In genomic region chr6:112355978-112356377, GRCh38 we compare ENCODE assay signal across 19 cellular contexts. TPM values are rescaled to one million over a fixed set of nuclear protein-coding genes. Genes with fewer than 3 reads are reported as not detected.
"Had no signal": no experiment of that assay in that cellular context is flagged by ENCODE, and none has a peak within 500 bp of the region (broad histone marks: within the 10 kb centered on the region; RNA-seq: fewer than 3 reads in every experiment).

No MANE protein-coding gene starts in this region.

RNA-seq across cellular contexts. Expression of gene RFPL4B, which starts 8.8 kb away (rescaled TPM):
- total RNA-seq: activated naive CD4-positive, alpha-beta T cell treated with anti-CD3 and anti-CD28 coated beads for 36 hours; activated naive CD4-positive, alpha-beta T cell treated with anti-CD3 and anti-CD28 coated beads, Interleukin-2, amount 50 U/mL, for 72 hours; activated naive CD8-positive, alpha-beta T cell treated with anti-CD3 and anti-CD28 coated beads for 36 hours; activated naive CD8-positive, alpha-beta T cell treated with anti-CD3 and anti-CD28 coated beads, Interleukin-2, amount 10 ng/mL, durations not matched to agents 7 days and 5 days; activated T-cell treated with anti-CD3 and anti-CD28 coated beads, Interleukin-2, amount 50 U/mL, for 4 hours; activated T-cell treated with anti-CD3 and anti-CD28 coated beads, Interleukin-2, amount 50 U/mL, for 72 hours; activated T-helper 1 cell treated with anti-CD3 and anti-CD28 coated beads, Interleukin-12 subunit alpha, Interleukin-12 subunit beta, Interleukin-2, Interleukin-4 antibody, amounts not matched to agents 30 ng/mL and 10 ng/mL and 1 ng/mL, durations not matched to agents 14 hours and 24 hours and 36 hours; activated T-helper 17 cell treated with anti-CD3 and anti-CD28 coated beads, Interleukin-2, amount 50 U/mL, for 72 hours; activated T-helper 2 cell treated with anti-CD3 and anti-CD28 coated beads, Interferon-gamma antibody, Interleukin-2, Interleukin-4, amounts not matched to agents 10 μg/mL and 5 μg/mL and 100 μg/mL, durations not matched to agents 14 hours and 24 hours and 36 hours; adrenal gland; ascending aorta; body of pancreas; breast epithelium; bronchial epithelial cell; cardiac muscle cell; cerebellum; chondrocyte had no signal
- polyA plus RNA-seq: adipose tissue, adrenal gland, aorta, cardiac muscle cell had no signal
